ENCODE assay signal across 24 cellular contexts in genomic region chr1:241630476-241630875, GRCh38. TPM values are rescaled to one million over a fixed set of nuclear protein-coding genes. Genes with fewer than 3 reads are reported as not detected.
"Had no signal": no experiment of that assay in that cellular context is flagged by ENCODE, and none has a peak within 500 bp of the region (broad histone marks: within the 10 kb centered on the region; RNA-seq: fewer than 3 reads in every experiment).

No MANE protein-coding gene starts in this region.

- H3K9me3 Mint-ChIP-seq: T-cell; T-helper 1 cell treated with Interleukin-12 subunit alpha and Interleukin-12 subunit beta and Interleukin-4 antibody, amounts not matched to agents 30 μg/mL and 1 μg/mL, for 36 hours; T-helper 2 cell treated with Interferon-gamma antibody and Interleukin-4, amounts not matched to agents 5 μg/mL and 100 μg/mL, for 36 hours had no signal

- H3K9ac ChIP-seq: SK-N-SH had no signal

- ATAC-seq: HepG2, T-cell had no signal

- H3K27me3 ChIP-seq: SJSA1 had no signal

- H3K27ac ChIP-seq: SJSA1 had no signal

- H3K4me1 ChIP-seq: SJSA1 had no signal

- H3K4me3 ChIP-seq: SJSA1 had no signal

- H3K4me2 ChIP-seq: SK-N-SH had no signal

- H3K9me3 ChIP-seq: SJSA1, SK-N-SH had no signal

- H3K27ac Mint-ChIP-seq: T-cell; T-helper 1 cell treated with Interleukin-12 subunit alpha and Interleukin-12 subunit beta and Interleukin-4 antibody, amounts not matched to agents 30 μg/mL and 1 μg/mL, for 36 hours; T-helper 2 cell treated with Interferon-gamma antibody and Interleukin-4, amounts not matched to agents 5 μg/mL and 100 μg/mL, for 36 hours had no signal

- FAIRE-seq: HepG2 had no signal

- H3K27me3 Mint-ChIP-seq: T-cell had no signal

- DNase-seq: IMR-90, Karpas-422, KG1, MM.1S, NCI-H1092 treated with DMSO at 0.1 percent for 48 hours, NCI-H1436, NCI-H187, NCI-H2029, NCI-H2081 treated with DMSO at 0.1 percent for 48 hours, NCI-H2227 treated with DMSO at 0.1 percent for 48 hours, NCI-H524, NCI-H69, NCI-H774, Right ventricle myocardium superior, RPMI8226, SIG-M5, SK-N-SH, SW 1271, T-cell had no signal

- H3K4me3 Mint-ChIP-seq: T-cell; T-helper 1 cell treated with Interleukin-12 subunit alpha and Interleukin-12 subunit beta and Interleukin-4 antibody, amounts not matched to agents 30 μg/mL and 1 μg/mL, for 36 hours; T-helper 2 cell treated with Interferon-gamma antibody and Interleukin-4, amounts not matched to agents 5 μg/mL and 100 μg/mL, for 36 hours had no signal

RNA-seq across cellular contexts. Expression of gene WDR64, which starts 21.6 kb away (rescaled TPM):
- total RNA-seq: HepG2, HT1080, IMR-90, Right ventricle myocardium superior had no signal
- polyA plus RNA-seq: HepG2, IMR-90, SK-N-SH had no signal
